In the genomic region with DNA sequence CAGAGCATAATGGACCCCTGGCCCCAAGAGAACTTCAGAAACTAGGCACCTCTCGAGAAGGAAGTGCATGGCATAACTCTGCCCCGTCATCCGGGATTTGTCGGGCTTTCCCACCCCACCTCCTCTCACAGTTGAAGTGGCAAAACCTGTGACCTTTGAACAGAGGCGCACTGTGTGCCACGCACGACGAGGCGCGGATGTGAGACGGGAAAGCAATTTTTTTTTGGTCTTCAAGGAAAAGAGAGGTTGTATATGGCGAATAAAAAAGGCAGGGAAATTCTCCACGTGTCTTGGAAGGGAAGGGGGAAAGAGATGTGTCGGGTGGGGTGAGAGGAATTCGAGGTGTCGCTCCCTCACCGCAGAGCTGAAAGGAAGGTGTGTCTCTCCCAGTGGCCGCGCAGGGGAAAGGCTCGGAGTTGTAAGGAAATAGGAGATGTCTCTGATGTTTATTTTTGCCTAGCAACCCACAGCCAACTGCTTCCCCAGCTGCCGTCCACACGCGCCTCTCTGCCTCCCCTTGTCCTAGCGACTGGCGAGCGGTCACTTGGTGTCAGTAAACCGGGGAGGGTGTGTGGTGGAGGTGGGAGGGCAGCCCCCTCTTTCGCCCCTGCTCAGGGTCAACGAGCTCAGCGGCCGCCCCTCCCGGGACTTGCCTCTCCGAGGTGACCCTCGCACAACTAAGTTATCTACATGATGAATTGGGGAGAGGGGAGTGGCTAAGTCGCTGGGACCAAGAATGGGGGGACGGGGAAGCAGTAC, we compare ENCODE assay signal across 8 cellular contexts. TPM values are rescaled to one million over a fixed set of nuclear protein-coding genes. Genes with fewer than 3 reads are reported as not detected.
DNase-seq lines count a peak whose midpoint lies in the region; ATAC-seq and TF ChIP-seq lines count a peak whose summit lies in the region.

No MANE protein-coding gene starts in this region.

- H3K79me2 ChIP-seq in HCT116 (ENCODE audit: insufficient read depth, low read length): peaks cover 37% of the 10 kb centered on the region

- TF ChIP-seq POLR2A in HCT116 (IDR thresholded peaks at IDR 0.05; ENCODE audit: borderline replicate concordance, extremely low read depth, insufficient read depth, insufficient read length): no peak

- H3K27me3 ChIP-seq in HCT116 (ENCODE audit: insufficient read depth, low read length): no peaks in the 10 kb centered on the region

- no peaks in the 10 kb centered on the region for H3K27me3 Mint-ChIP-seq in MCF 10A (ENCODE audit: insufficient read depth, unreplicated experiment)

- POLR2A ChIA-PET in HCT116 (lab: Charles Lee) (no interaction called here), MCF 10A (lab: Yijun Ruan, JAX) (interaction anchor here (0.6 to 2.3 kb wide), 7 partner anchors 131 to 294 kb away, joined by 3 to 9 read pairs (median 4); no protein-coding TSS in a partner anchor)

- H3K9me3 ChIP-seq in HCT116 (ENCODE audit: control insufficient read depth in 1 of 2, insufficient read depth in 1 of 2, low read depth in 1 of 2, low read length in 2 of 2): no peaks in the 10 kb centered on the region

- H3K4me1 ChIP-seq in HCT116 (ENCODE audit: control insufficient read depth in 1 of 2, insufficient read depth in 2 of 2, low read length in 2 of 2): peaks cover 14 to 30% of the 10 kb centered on the region in 2 experiments

- intact Hi-C loops in HCT116 (cut with micrococcal nuclease): loop anchor here (1.0 kb wide), 1 partner anchor 54 kb away; no protein-coding TSS in a partner anchor
- intact Hi-C loops in MCF 10A (cut with micrococcal nuclease): loop anchor here (2.0 kb wide), 1 partner anchor 131 kb away; no protein-coding TSS in a partner anchor

- ATAC-seq in HCT116 (peak; percentile 74), HG03097 (IDR thresholded peaks at IDR 0.05; ENCODE audit: low FRiP score, unreplicated experiment) (no peak)

- H3K4me3 ChIP-seq in HCT116 (replicated peaks in 1 of 2; ENCODE audit: low read depth in 1 of 2, low read length in 2 of 2): peak overlapping the region; percentile 66 to 70

- RAD21 ChIA-PET in HCT116 (lab: Charles Lee; ENCODE audit: low non-redundant PET in 1 of 2, low total read pairs in 2 of 2, uncharacterized antibody in 2 of 2, unreplicated experiment in 2 of 2): interaction anchor here in 1 of 2 experiments (0.6 kb wide), 1 partner anchor 58 kb away, joined by 7 read pairs; no protein-coding TSS in a partner anchor

- no TSS peak for BruUV-seq in HCT116 (replicated peaks; lab: Mats Ljungman, UMichigan)
- no TSS peak for BruUV-seq in MCF 10A (replicated peaks; lab: Mats Ljungman, UMichigan)

- peak in 2 of 3 experiments; percentile 28 to 29; a peak in 2 of 6 replicates for TF ChIP-seq CTCF in HCT116 (IDR thresholded peaks at IDR 0.05 in 2 of 3, conservative IDR thresholded peaks at IDR 0.05 in 1 of 3; ENCODE audit: borderline replicate concordance in 1 of 3, insufficient read depth in 1 of 3, low read depth in 2 of 3, low read length in 2 of 3)
- no peak for TF ChIP-seq CTCF in MCF 10A (IDR thresholded peaks at IDR 0.05; ENCODE audit: unreplicated experiment)

- peak overlapping the region; percentile 91 for H3K4me3 Mint-ChIP-seq in MCF 10A (ENCODE audit: unreplicated experiment)

- H3K27ac Mint-ChIP-seq in MCF 10A (ENCODE audit: low read depth, unreplicated experiment): peak overlapping the region; percentile 63

- H3K4me2 ChIP-seq in HCT116 (ENCODE audit: low read length): peak overlapping the region; percentile 97

- peak overlapping the region; percentile 93 for H2AFZ ChIP-seq in HCT116 (ENCODE audit: low read depth, low read length, poor library complexity, severe bottlenecking)

- no peaks in the 10 kb centered on the region for H3K9me2 ChIP-seq in HCT116 (ENCODE audit: insufficient read depth)

- no peak for TF ChIP-seq RAD21 in HCT116 (IDR thresholded peaks at IDR 0.05; ENCODE audit: low read depth)

- peak overlapping the region; percentile 70 for H3K9ac ChIP-seq in HCT116 (ENCODE audit: low read length)

- DNase-seq in DMS53 treated with DMSO at 0.1 percent for 48 hours (lab: John Stamatoyannopoulos, UW; ENCODE audit: unreplicated experiment): peak; percentile 98
- DNase-seq in HCT116 (ENCODE audit: low read depth, low spot score): peak; percentile 60
- peak; percentile 58 for DNase-seq in NCI-H1694 (lab: John Stamatoyannopoulos, UW)
- DNase-seq in T-helper 1 cell: peak; percentile 19 to 53 (median 39)
- peak; percentile 21 for DNase-seq in MCF 10A (ENCODE audit: unreplicated experiment)
- DNase-seq in iPS DF 19.7 (ENCODE audit: low read depth, low spot score): peak; percentile 56
- DNase-seq in putamen (ENCODE audit: low spot score): peak; percentile 49

- CTCF ChIA-PET in HCT116 (lab: Charles Lee) (interaction anchor here (1.5 kb wide), 1 partner anchor 295 kb away, joined by 9 read pairs; no protein-coding TSS in a partner anchor), MCF 10A (lab: Yijun Ruan, JAX) (interaction anchor here (0.6 to 1.6 kb wide), 4 partner anchors 16 to 378 kb away, joined by 3 to 6 read pairs (median 4); no protein-coding TSS in a partner anchor)

- peaks cover 4% of the 10 kb centered on the region; the same call in 1 of the 2 replicates for H4K20me1 ChIP-seq in HCT116 (ENCODE audit: insufficient read depth)

- H3K9me3 Mint-ChIP-seq in MCF 10A (ENCODE audit: unreplicated experiment): peaks cover 7% of the 10 kb centered on the region

- peaks cover 0 to 7% of the 10 kb centered on the region in 2 experiments; a peak in 1 of 4 replicates for H3K36me3 ChIP-seq in HCT116 (ENCODE audit: control insufficient read depth in 1 of 2, insufficient read depth in 2 of 2, low read length in 2 of 2)

- peak overlapping the region; percentile 36; the same call in 1 of the 2 replicates for H3K27ac ChIP-seq in HCT116 (ENCODE audit: low read depth, low read length)

- H3K4me1 Mint-ChIP-seq in MCF 10A (ENCODE audit: insufficient read depth, unreplicated experiment): peaks cover 34% of the 10 kb centered on the region

- H3K36me3 Mint-ChIP-seq in MCF 10A (ENCODE audit: insufficient read depth, unreplicated experiment): peaks cover 6% of the 10 kb centered on the region

TF ChIP-seq in HCT116, 20 proteins besides CTCF, POLR2A, EP300 and RAD21:
- no peak for TF ChIP-seq SRF (IDR thresholded peaks at IDR 0.05; ENCODE audit: low read depth)
- TF ChIP-seq, protein P1, sequence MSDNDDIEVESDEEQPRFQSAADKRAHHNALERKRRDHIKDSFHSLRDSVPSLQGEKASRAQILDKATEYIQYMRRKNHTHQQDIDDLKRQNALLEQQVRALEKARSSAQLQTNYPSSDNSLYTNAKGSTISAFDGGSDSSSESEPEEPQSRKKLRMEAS (IDR thresholded peaks at IDR 0.05): peak; percentile 66

RNA-seq across cellular contexts. Expression of a gene that starts 0.8 kb away (rescaled TPM):
- 28.7 TPM for total RNA-seq in HCT116 (2021; ENCODE audit: unreplicated experiment)
- 18.7 and 24.7 TPM in 2 replicates for polyA plus RNA-seq in HCT116 (2012)
- total RNA-seq in MCF 10A (2022): 24.6 and 33.3 TPM in 2 replicates

Comparison
In these comparisons a context has a peak if more than half of its experiments do, and no peak if none do; other contexts are left out.
1. DNase-seq: peak in every context shown above with its lines; median percentile 98 in DMS53 treated with DMSO at 0.1 percent for 48 hours; 60 in HCT116; 58 in NCI-H1694; 56 in iPS DF 19.7; 49 in putamen; 39 in T-helper 1 cell; 21 in MCF 10A.